In the genomic region with DNA sequence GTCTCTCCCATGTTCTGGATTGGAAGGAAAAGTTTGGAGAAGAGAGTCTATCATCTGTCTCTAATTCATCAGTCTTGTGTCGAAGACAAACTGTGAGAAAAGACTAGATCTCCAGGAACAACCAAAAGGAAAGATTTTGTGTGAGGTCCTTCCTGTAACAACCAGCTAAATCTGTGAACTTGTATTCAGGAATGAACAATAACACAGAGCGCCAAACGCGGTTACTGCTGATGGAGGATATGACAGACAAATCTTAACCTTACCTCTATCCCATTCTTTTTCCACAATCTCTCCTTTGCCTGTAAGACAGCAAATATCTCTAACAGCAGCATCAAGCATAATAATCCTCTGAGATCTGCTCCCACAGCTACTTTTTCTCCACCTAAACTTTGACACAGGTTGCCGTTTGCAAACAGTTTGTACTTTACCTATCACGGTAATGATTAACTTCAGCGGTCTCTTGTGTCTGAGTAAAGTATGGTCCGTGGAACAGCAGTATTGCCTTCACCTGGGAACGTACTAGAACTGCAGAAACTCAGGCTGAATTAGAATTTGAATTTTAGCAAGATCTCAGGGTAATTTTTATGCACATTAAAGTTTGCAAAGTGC, we compare ENCODE assay signal across 24 cellular contexts.
"Had no signal": no experiment of that assay in that cellular context is flagged by ENCODE, and none has a peak within 500 bp of the region (broad histone marks: within the 10 kb centered on the region; RNA-seq: fewer than 3 reads in every experiment).

No MANE protein-coding gene starts in this region.

- H3K4me1 ChIP-seq: heart right ventricle, pancreas, stomach, suprapubic skin, tibial nerve, uterus had no signal

- H3K27me3 ChIP-seq: heart right ventricle, neutrophil, pancreas, stomach, suprapubic skin, tibial nerve, uterus had no signal

- ATAC-seq: heart right ventricle; left ventricle myocardium superior; pancreas; sciatic nerve; stimulated activated memory B cell treated with anti-CD40 and anti-IgM and Interleukin-4, amounts not matched to agents 10 μg/mL and 1 μg/mL and 100 μg/mL, for 72 hours had no signal

- H3K27ac ChIP-seq: epithelial cell of prostate, heart right ventricle, neutrophil, pancreas, stomach, suprapubic skin, tibial nerve, uterus had no signal

- H3K36me3 ChIP-seq: heart right ventricle, neutrophil, pancreas, stomach, suprapubic skin, tibial nerve, uterus had no signal

- H3K9me3 ChIP-seq: neutrophil, pancreas, stomach, suprapubic skin, tibial nerve, uterus had no signal

- DNase-seq: activated CD4-positive, alpha-beta T cell treated with anti-CD3 and anti-CD28 coated beads for 1 hour; activated CD4-positive, alpha-beta T cell treated with anti-CD3 and anti-CD28 coated beads, Interleukin-2, amount 50 U/mL, for 4 hours; activated CD8-positive, alpha-beta memory T cell treated with anti-CD3 and anti-CD28 coated beads for 24 hours; activated CD8-positive, alpha-beta memory T cell treated with anti-CD3 and anti-CD28 coated beads, Interleukin-2, amount 50 U/mL, for 4 hours; activated naive CD4-positive, alpha-beta T cell treated with Interleukin-2 at 50 U/mL for 16 hours; activated naive CD8-positive, alpha-beta T cell treated with anti-CD3 and anti-CD28 coated beads, Interleukin-2, amount 10 ng/mL, durations not matched to agents 7 days and 5 days; activated T-cell treated with anti-CD3 and anti-CD28 coated beads, Interleukin-2, amount 50 U/mL, for 24 hours; amygdala; cerebellar nuclear complex; cortex of kidney; heart right ventricle; left ventricle myocardium superior; pancreas; small intestine; stimulated activated CD4-positive, alpha-beta T cell treated with anti-CD3 and anti-CD28 coated beads, Interleukin-15, amount 100 ng/mL, for 24 hours; stomach; T-helper 1 cell; uterus had no signal

- H3K4me3 ChIP-seq: heart right ventricle, pancreas, stomach, suprapubic skin, tibial nerve, uterus had no signal
